24 cellular contexts compared by ENCODE assay signal in genomic region chr10:117159390-117159789, GRCh38. TPM values are rescaled to one million over a fixed set of nuclear protein-coding genes. Genes with fewer than 3 reads are reported as not detected.
"Had no signal": no experiment of that assay in that cellular context is flagged by ENCODE, and none has a peak within 500 bp of the region (broad histone marks: within the 10 kb centered on the region; RNA-seq: fewer than 3 reads in every experiment).

No MANE protein-coding gene starts in this region.

- H3K27ac Mint-ChIP-seq: activated naive CD8-positive, alpha-beta T cell treated with anti-CD3 and anti-CD28 coated beads, Interleukin-2, amount 50 U/mL, for 24 hours; activated T-helper 1 cell treated with anti-CD3 and anti-CD28 coated beads, Interleukin-12 subunit alpha, Interleukin-12 subunit beta, Interleukin-2, Interleukin-4 antibody, amounts not matched to agents 30 ng/mL and 10 ng/mL and 1 ng/mL, durations not matched to agents 14 hours and 24 hours and 36 hours; dendritic cell treated with granulocyte-macrophage colony-stimulating factor and Interleukin-4, amounts not matched to agents 40 ng/mL and 50 ng/mL, for 4 days; effector memory CD8-positive, alpha-beta T cell; immature natural killer cell; nephron; stimulated activated naive CD8-positive, alpha-beta T cell treated with anti-CD3 and anti-CD28 coated beads, Interleukin-15, amount 100 ng/mL, for 72 hours; T-cell; type B pancreatic cell had no signal

- H3K36me3 ChIP-seq: ascending aorta, breast epithelium, sigmoid colon had no signal

- ATAC-seq: activated CD4-positive, CD25-positive, alpha-beta regulatory T cell treated with anti-CD3 and anti-CD28 coated beads, Interleukin-2, amount 50 U/mL, for 24 hours; activated naive CD8-positive, alpha-beta T cell treated with anti-CD3 and anti-CD28 coated beads, Interleukin-2, amount 50 U/mL, for 24 hours; effector memory CD8-positive, alpha-beta T cell; psoas muscle; stimulated activated naive CD8-positive, alpha-beta T cell treated with anti-CD3 and anti-CD28 coated beads, Interleukin-15, amount 100 ng/mL, for 72 hours; T-cell had no signal

- H3K27ac ChIP-seq: ascending aorta, breast epithelium, psoas muscle, sigmoid colon had no signal

- H3K4me3 Mint-ChIP-seq: activated naive CD8-positive, alpha-beta T cell treated with anti-CD3 and anti-CD28 coated beads, Interleukin-2, amount 50 U/mL, for 24 hours; activated T-helper 1 cell treated with anti-CD3 and anti-CD28 coated beads, Interleukin-12 subunit alpha, Interleukin-12 subunit beta, Interleukin-2, Interleukin-4 antibody, amounts not matched to agents 30 ng/mL and 10 ng/mL and 1 ng/mL, durations not matched to agents 14 hours and 24 hours and 36 hours; dendritic cell treated with granulocyte-macrophage colony-stimulating factor and Interleukin-4, amounts not matched to agents 40 ng/mL and 50 ng/mL, for 4 days; effector memory CD8-positive, alpha-beta T cell; immature natural killer cell; nephron; stimulated activated naive CD8-positive, alpha-beta T cell treated with anti-CD3 and anti-CD28 coated beads, Interleukin-15, amount 100 ng/mL, for 72 hours; T-cell; type B pancreatic cell had no signal

- H3K9me3 ChIP-seq: ascending aorta, breast epithelium, psoas muscle, sigmoid colon had no signal

- H3K9me3 Mint-ChIP-seq: activated naive CD8-positive, alpha-beta T cell treated with anti-CD3 and anti-CD28 coated beads, Interleukin-2, amount 50 U/mL, for 24 hours; activated T-helper 1 cell treated with anti-CD3 and anti-CD28 coated beads, Interleukin-12 subunit alpha, Interleukin-12 subunit beta, Interleukin-2, Interleukin-4 antibody, amounts not matched to agents 30 ng/mL and 10 ng/mL and 1 ng/mL, durations not matched to agents 14 hours and 24 hours and 36 hours; dendritic cell treated with granulocyte-macrophage colony-stimulating factor and Interleukin-4, amounts not matched to agents 40 ng/mL and 50 ng/mL, for 4 days; effector memory CD8-positive, alpha-beta T cell; stimulated activated naive CD8-positive, alpha-beta T cell treated with anti-CD3 and anti-CD28 coated beads, Interleukin-15, amount 100 ng/mL, for 72 hours; T-cell; type B pancreatic cell had no signal

- H3K4me3 ChIP-seq: ascending aorta, breast epithelium, psoas muscle, sigmoid colon had no signal

- H3K36me3 Mint-ChIP-seq: T-cell, type B pancreatic cell had no signal

- DNase-seq: activated naive CD4-positive, alpha-beta T cell; activated naive CD8-positive, alpha-beta T cell treated with anti-CD3 and anti-CD28 coated beads, Interleukin-2, amount 50 U/mL, for 24 hours; cerebellar nuclear complex; effector memory CD8-positive, alpha-beta T cell; erythroblast; immature natural killer cell; mesenchymal stem cell; psoas muscle; sigmoid colon; stimulated activated CD4-positive, alpha-beta T cell treated with anti-CD3 and anti-CD28 coated beads, Interleukin-1b, Interleukin-23, amount 100 ng/mL, for 48 hours; stimulated activated naive CD8-positive, alpha-beta T cell treated with anti-CD3 and anti-CD28 coated beads, Interleukin-15, amount 100 ng/mL, for 72 hours; T-cell; T-helper 9 cell had no signal

RNA-seq across cellular contexts. Expression of gene VAX1, which starts 21.3 kb away (rescaled TPM):
- total RNA-seq: activated CD8-positive, alpha-beta memory T cell treated with anti-CD3 and anti-CD28 coated beads for 36 hours; activated T-helper 1 cell treated with anti-CD3 and anti-CD28 coated beads, Interleukin-12 subunit alpha, Interleukin-12 subunit beta, Interleukin-2, Interleukin-4 antibody, amounts not matched to agents 30 ng/mL and 10 ng/mL and 1 ng/mL, durations not matched to agents 14 hours and 24 hours and 36 hours; ascending aorta; breast epithelium; liver; osteoblast; psoas muscle; sigmoid colon; T-cell had no signal
- polyA plus RNA-seq: immature natural killer cell, liver, psoas muscle, sigmoid colon had no signal

RNA-seq across cellular contexts. Expression of gene KCNK18, which starts 37.9 kb away (rescaled TPM):
- total RNA-seq: activated CD8-positive, alpha-beta memory T cell treated with anti-CD3 and anti-CD28 coated beads for 36 hours; activated T-helper 1 cell treated with anti-CD3 and anti-CD28 coated beads, Interleukin-12 subunit alpha, Interleukin-12 subunit beta, Interleukin-2, Interleukin-4 antibody, amounts not matched to agents 30 ng/mL and 10 ng/mL and 1 ng/mL, durations not matched to agents 14 hours and 24 hours and 36 hours; ascending aorta; breast epithelium; liver; osteoblast; psoas muscle; sigmoid colon; T-cell; temporal lobe had no signal
- polyA plus RNA-seq: immature natural killer cell, liver, psoas muscle, sigmoid colon had no signal
